Comparison of ENCODE assay signal across 15 cellular contexts in the genomic region with DNA sequence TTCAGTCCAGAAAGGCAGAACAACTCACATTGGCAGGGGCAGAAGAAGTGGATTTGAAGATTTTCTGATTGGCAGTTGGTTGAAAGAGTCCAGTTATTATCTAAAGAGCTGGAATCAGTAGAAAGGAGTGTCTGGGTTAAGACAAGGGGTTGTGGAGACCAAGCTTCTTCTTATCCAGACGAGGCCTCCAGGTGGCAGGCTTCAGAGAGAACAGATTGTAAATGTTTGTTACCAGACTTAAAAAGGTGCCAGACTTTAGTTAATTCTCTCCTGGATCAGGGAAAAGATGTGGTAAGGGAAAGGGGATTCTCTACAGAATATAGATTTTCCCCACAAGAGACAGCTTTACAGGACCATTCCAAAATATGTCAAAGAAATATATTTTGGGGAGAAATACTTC. TPM values are rescaled to one million over a fixed set of nuclear protein-coding genes. Genes with fewer than 3 reads are reported as not detected.
DNase-seq lines count a peak whose midpoint lies in the region; ATAC-seq, FAIRE-seq and TF ChIP-seq lines count a peak whose summit lies in the region.
"Had no signal": no experiment of that assay in that cellular context is flagged by ENCODE, and none has a peak within 500 bp of the region (broad histone marks: within the 10 kb centered on the region; RNA-seq: fewer than 3 reads in every experiment).

No MANE protein-coding gene starts in this region.

- no peak for TF ChIP-seq POLR2A in transverse colon (IDR thresholded peaks at IDR 0.05)

- TF ChIP-seq EP300 in transverse colon (IDR thresholded peaks at IDR 0.05; ENCODE audit: low read depth): no peak

- H3K27me3 Mint-ChIP-seq in WTC11 (ENCODE audit: low read depth): peaks cover 10% of the 10 kb centered on the region

- ATAC-seq in WTC11 (peak; percentile 6; the same call in 1 of the 2 replicates), GM21381 (IDR thresholded peaks at IDR 0.05; ENCODE audit: unreplicated experiment) (no peak), GM19351 (IDR thresholded peaks at IDR 0.05; ENCODE audit: unreplicated experiment) (no peak)
- ATAC-seq: activated CD4-positive, alpha-beta T cell treated with anti-CD3 and anti-CD28 coated beads for 36 hours; activated T-cell treated with anti-CD3 and anti-CD28 coated beads, Interleukin-2, amount 50 U/mL, for 72 hours; naive thymus-derived CD8-positive, alpha-beta T cell had no signal

- peaks cover 39% of the 10 kb centered on the region for H3K9me3 Mint-ChIP-seq in WTC11

- H3K27ac ChIP-seq in Karpas-422 (ENCODE audit: low read length) (no peak overlapping the region), transverse colon (no peak overlapping the region)

- peaks cover 55% of the 10 kb centered on the region for H3K36me3 Mint-ChIP-seq in WTC11

- no peaks in the 10 kb centered on the region for H3K79me2 ChIP-seq in Karpas-422 (ENCODE audit: low read length)

- DNase-seq in D721Med (ENCODE audit: insufficient read length, low spot score) (no peak), Karpas-422 (peak; percentile 45), WTC11 (ENCODE audit: low spot score) (no peak), iris pigment epithelial cell (ENCODE audit: low read depth) (peak; percentile 44), NCI-H345 treated with DMSO at 0.1 percent for 48 hours (lab: John Stamatoyannopoulos, UW; ENCODE audit: unreplicated experiment) (no peak), transverse colon (no peak)
- DNase-seq: activated CD4-positive, alpha-beta T cell treated with anti-CD3 and anti-CD28 coated beads for 36 hours; activated T-cell treated with anti-CD3 and anti-CD28 coated beads, Interleukin-2, amount 50 U/mL, for 72 hours; adrenal gland; C1 segment of cervical spinal cord; GF-D8; naive thymus-derived CD8-positive, alpha-beta T cell; NCI-H69 had no signal

- H3K4me1 Mint-ChIP-seq in WTC11: peaks cover 49% of the 10 kb centered on the region
- H3K4me1 Mint-ChIP-seq: activated CD4-positive, alpha-beta T cell treated with anti-CD3 and anti-CD28 coated beads for 36 hours; naive thymus-derived CD8-positive, alpha-beta T cell had no signal

- in situ Hi-C loops in transverse colon (cut with MboI; ENCODE audit: low pct_ligation_motif_present in 1 of 4, low pct_unique_long_range_greater_than_20kb in 1 of 4, low sequenced_read_pairs in 3 of 4): loop anchor here in 1 of 4 donors (25.0 kb wide), 1 partner anchor 395 kb away; no protein-coding TSS in a partner anchor

- peak overlapping the region; percentile 27 for H3K27ac Mint-ChIP-seq in WTC11
- H3K27ac Mint-ChIP-seq: activated CD4-positive, alpha-beta T cell treated with anti-CD3 and anti-CD28 coated beads for 36 hours; activated T-cell treated with anti-CD3 and anti-CD28 coated beads, Interleukin-2, amount 50 U/mL, for 72 hours; naive thymus-derived CD8-positive, alpha-beta T cell had no signal

- H3K27me3 ChIP-seq in Karpas-422 (ENCODE audit: low read length) (no peaks in the 10 kb centered on the region), transverse colon (no peaks in the 10 kb centered on the region)
- H3K27me3 ChIP-seq: adrenal gland had no signal

- H3K4me1 ChIP-seq in Karpas-422 (ENCODE audit: low read length): no peaks in the 10 kb centered on the region
- peaks cover 0 to 23% (median 11%) of the 10 kb centered on the region in 4 donors for H3K4me1 ChIP-seq in transverse colon

- TF ChIP-seq CTCF in D721Med (IDR thresholded peaks at IDR 0.05; ENCODE audit: insufficient read depth, missing control alignments) (peak; percentile 19), WTC11 (IDR thresholded peaks at IDR 0.05) (no peak), transverse colon (IDR thresholded peaks at IDR 0.05) (no peak)

- no peaks in the 10 kb centered on the region for H3K9me2 ChIP-seq in Karpas-422 (replicated peaks; ENCODE audit: insufficient read depth, low read length)

- no peak overlapping the region for H3K4me3 Mint-ChIP-seq in WTC11
- H3K4me3 Mint-ChIP-seq: activated CD4-positive, alpha-beta T cell treated with anti-CD3 and anti-CD28 coated beads for 36 hours; activated T-cell treated with anti-CD3 and anti-CD28 coated beads, Interleukin-2, amount 50 U/mL, for 72 hours; naive thymus-derived CD8-positive, alpha-beta T cell had no signal

- CTCF ChIA-PET in WTC11 (lab: Charles Lee): interaction anchor here (0.6 to 1.6 kb wide), 12 partner anchors 11 to 823 kb away, joined by 3 to 8 read pairs (median 4); a partner anchor contains a TSS

- POLR2A ChIA-PET in WTC11 (lab: Charles Lee): no interaction called here

- no peak overlapping the region for H2AFZ ChIP-seq in Karpas-422 (ENCODE audit: low read length)

- H3K9me3 ChIP-seq in Karpas-422 (ENCODE audit: low read length) (no peaks in the 10 kb centered on the region), transverse colon (no peaks in the 10 kb centered on the region)
- H3K9me3 ChIP-seq: adrenal gland had no signal

- intact Hi-C loops in transverse colon (cut with DNase I; ENCODE audit: low total_unique reads): no loop called here

- H3K9ac ChIP-seq in Karpas-422 (ENCODE audit: low read length): no peak overlapping the region

- H3K36me3 ChIP-seq in Karpas-422 (ENCODE audit: insufficient read depth, low read length) (no peaks in the 10 kb centered on the region), transverse colon (no peaks in the 10 kb centered on the region)
- H3K36me3 ChIP-seq: adrenal gland had no signal

- WGBS in transverse colon (ENCODE audit: low coverage in 1 of 2), 2 donors: 39% methylated on average over 1 of the region's 1 CpG; no CpG with 5 or more reads in 1 of the 2 donors

- H3K4me3 ChIP-seq in Karpas-422 (ENCODE audit: low read length) (no peak overlapping the region), transverse colon (no peak overlapping the region)
- H3K4me3 ChIP-seq: adrenal gland had no signal

- no peak overlapping the region for H3K4me2 ChIP-seq in Karpas-422 (ENCODE audit: low read depth, low read length, poor library complexity, severe bottlenecking)

- no peaks in the 10 kb centered on the region for H4K20me1 ChIP-seq in Karpas-422 (ENCODE audit: insufficient read depth, low read depth, low read length)

- FAIRE-seq in D721Med (lab: Jason Lieb, UNC): no peak

TF ChIP-seq in WTC11, 78 proteins besides CTCF, POLR2A, EP300 and RAD21:
- TF ChIP-seq, protein P1, sequence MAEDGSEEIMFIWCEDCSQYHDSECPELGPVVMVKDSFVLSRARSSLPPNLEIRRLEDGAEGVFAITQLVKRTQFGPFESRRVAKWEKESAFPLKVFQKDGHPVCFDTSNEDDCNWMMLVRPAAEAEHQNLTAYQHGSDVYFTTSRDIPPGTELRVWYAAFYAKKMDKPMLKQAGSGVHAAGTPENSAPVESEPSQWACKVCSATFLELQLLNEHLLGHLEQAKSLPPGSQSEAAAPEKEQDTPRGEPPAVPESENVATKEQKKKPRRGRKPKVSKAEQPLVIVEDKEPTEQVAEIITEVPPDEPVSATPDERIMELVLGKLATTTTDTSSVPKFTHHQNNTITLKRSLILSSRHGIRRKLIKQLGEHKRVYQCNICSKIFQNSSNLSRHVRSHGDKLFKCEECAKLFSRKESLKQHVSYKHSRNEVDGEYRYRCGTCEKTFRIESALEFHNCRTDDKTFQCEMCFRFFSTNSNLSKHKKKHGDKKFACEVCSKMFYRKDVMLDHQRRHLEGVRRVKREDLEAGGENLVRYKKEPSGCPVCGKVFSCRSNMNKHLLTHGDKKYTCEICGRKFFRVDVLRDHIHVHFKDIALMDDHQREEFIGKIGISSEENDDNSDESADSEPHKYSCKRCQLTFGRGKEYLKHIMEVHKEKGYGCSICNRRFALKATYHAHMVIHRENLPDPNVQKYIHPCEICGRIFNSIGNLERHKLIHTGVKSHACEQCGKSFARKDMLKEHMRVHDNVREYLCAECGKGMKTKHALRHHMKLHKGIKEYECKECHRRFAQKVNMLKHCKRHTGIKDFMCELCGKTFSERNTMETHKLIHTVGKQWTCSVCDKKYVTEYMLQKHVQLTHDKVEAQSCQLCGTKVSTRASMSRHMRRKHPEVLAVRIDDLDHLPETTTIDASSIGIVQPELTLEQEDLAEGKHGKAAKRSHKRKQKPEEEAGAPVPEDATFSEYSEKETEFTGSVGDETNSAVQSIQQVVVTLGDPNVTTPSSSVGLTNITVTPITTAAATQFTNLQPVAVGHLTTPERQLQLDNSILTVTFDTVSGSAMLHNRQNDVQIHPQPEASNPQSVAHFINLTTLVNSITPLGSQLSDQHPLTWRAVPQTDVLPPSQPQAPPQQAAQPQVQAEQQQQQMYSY (CRISPR knock-in tag; IDR thresholded peaks at IDR 0.05): no peak
- TF ChIP-seq ZNF219 (CRISPR knock-in tag; IDR thresholded peaks at IDR 0.05; ENCODE audit: borderline replicate concordance): no peak
- TF ChIP-seq, protein P2, sequence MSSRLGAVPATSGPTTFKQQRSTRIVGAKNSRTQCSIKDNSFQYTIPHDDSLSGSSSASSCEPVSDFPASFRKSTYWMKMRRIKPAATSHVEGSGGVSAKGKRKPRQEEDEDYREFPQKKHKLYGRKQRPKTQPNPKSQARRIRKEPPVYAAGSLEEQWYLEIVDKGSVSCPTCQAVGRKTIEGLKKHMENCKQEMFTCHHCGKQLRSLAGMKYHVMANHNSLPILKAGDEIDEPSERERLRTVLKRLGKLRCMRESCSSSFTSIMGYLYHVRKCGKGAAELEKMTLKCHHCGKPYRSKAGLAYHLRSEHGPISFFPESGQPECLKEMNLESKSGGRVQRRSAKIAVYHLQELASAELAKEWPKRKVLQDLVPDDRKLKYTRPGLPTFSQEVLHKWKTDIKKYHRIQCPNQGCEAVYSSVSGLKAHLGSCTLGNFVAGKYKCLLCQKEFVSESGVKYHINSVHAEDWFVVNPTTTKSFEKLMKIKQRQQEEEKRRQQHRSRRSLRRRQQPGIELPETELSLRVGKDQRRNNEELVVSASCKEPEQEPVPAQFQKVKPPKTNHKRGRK (CRISPR knock-in tag; IDR thresholded peaks at IDR 0.05; ENCODE audit: borderline replicate concordance): no peak
- TF ChIP-seq FOXJ3 (CRISPR knock-in tag; IDR thresholded peaks at IDR 0.05; ENCODE audit: borderline replicate concordance): no peak
- no peak for TF ChIP-seq ZNF138 (CRISPR knock-in tag; conservative IDR thresholded peaks at IDR 0.05)
TF ChIP-seq in WTC11: peak in this region for 0.

RNA-seq across cellular contexts. Expression of a gene that starts 36.7 kb away (rescaled TPM):
- 4.3 and 9.7 TPM in 2 replicates for total RNA-seq in Karpas-422 (2014; rRNA removed; shearing (Covaris generic); ENCODE audit: low replicate concordance)
- total RNA-seq in WTC11 (2021) (1.4 to 1.8 TPM (median 1.5 TPM) in 3 replicates), transverse colon (10 to 100 TPM in 2 of 4 donors, 1 to 10 TPM in 1, under 1 TPM in 1; 0.20 to 20.1 (median 9.8) TPM)
- total RNA-seq: activated CD4-positive, alpha-beta T cell treated with anti-CD3 and anti-CD28 coated beads for 36 hours had no signal

Comparison
In these comparisons a context has a peak if more than half of its experiments do, and no peak if none do; other contexts are left out.
1. DNase-seq: peak in Karpas-422 (single experiment) and iris pigment epithelial cell (single experiment); none in D721Med (single experiment), WTC11 (single experiment), NCI-H345 treated with DMSO at 0.1 percent for 48 hours (single experiment) and transverse colon (single experiment).